1 cellular context compared by ENCODE assay signal in genomic region chr6:157754351-157754750, GRCh38.
TF ChIP-seq lines count a peak whose summit lies in the region.

No MANE protein-coding gene starts in this region.

TF ChIP-seq in SK-N-SH treated with all-trans-retinoic acid at 6 μM for 48 hours, 23 proteins besides CTCF, POLR2A, EP300 and RAD21 (continued from another document):
- TF ChIP-seq, protein P1, sequence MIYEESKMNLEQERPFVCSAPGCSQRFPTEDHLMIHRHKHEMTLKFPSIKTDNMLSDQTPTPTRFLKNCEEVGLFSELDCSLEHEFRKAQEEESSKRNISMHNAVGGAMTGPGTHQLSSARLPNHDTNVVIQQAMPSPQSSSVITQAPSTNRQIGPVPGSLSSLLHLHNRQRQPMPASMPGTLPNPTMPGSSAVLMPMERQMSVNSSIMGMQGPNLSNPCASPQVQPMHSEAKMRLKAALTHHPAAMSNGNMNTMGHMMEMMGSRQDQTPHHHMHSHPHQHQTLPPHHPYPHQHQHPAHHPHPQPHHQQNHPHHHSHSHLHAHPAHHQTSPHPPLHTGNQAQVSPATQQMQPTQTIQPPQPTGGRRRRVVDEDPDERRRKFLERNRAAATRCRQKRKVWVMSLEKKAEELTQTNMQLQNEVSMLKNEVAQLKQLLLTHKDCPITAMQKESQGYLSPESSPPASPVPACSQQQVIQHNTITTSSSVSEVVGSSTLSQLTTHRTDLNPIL (CRISPR knock-in tag; IDR thresholded peaks at IDR 0.05; ENCODE audit: low read depth), result no peak
- TF ChIP-seq ZC3H10 (CRISPR knock-in tag; IDR thresholded peaks at IDR 0.05) (no peak), CSRNP3 (CRISPR knock-in tag; IDR thresholded peaks at IDR 0.05) (no peak), ARNTL (CRISPR knock-in tag; IDR thresholded peaks at IDR 0.05; ENCODE audit: borderline replicate concordance, low read depth) (no peak), ZNF565 (CRISPR knock-in tag; conservative IDR thresholded peaks at IDR 0.05; ENCODE audit: low read depth) (no peak), ISL1 (CRISPR knock-in tag; IDR thresholded peaks at IDR 0.05) (no peak)
